In genomic region chr1:39795651-39796050, GRCh38 we compare ENCODE assay signal across 20 cellular contexts. TPM values are rescaled to one million over a fixed set of nuclear protein-coding genes. Genes with fewer than 3 reads are reported as not detected.
DNase-seq lines count a peak whose midpoint lies in the region; ATAC-seq and TF ChIP-seq lines count a peak whose summit lies in the region.
"Had no signal": no experiment of that assay in that cellular context is flagged by ENCODE, and none has a peak within 500 bp of the region (broad histone marks: within the 10 kb centered on the region; RNA-seq: fewer than 3 reads in every experiment).

No MANE protein-coding gene starts in this region.

- H3K27ac ChIP-seq in SK-N-SH (ENCODE audit: low read depth in 2 of 2, low read length in 1 of 2) (no peak overlapping the region), lower lobe of right lung (no peak overlapping the region), thyroid gland (no peak overlapping the region)
- H3K27ac ChIP-seq: HL-60 had no signal

- H3F3A ChIP-seq in SK-N-SH (replicated peaks; ENCODE audit: insufficient read depth) = peaks cover 5% of the 10 kb centered on the region

- no peak for TF ChIP-seq POLR2A in thyroid gland (IDR thresholded peaks at IDR 0.05)
- no peak for TF ChIP-seq POLR2A in lower leg skin (IDR thresholded peaks at IDR 0.05)

- H3K4me3 ChIP-seq in SK-N-SH (ENCODE audit: low read depth in 2 of 2, low read length in 1 of 2) = no peak overlapping the region
- H3K4me3 ChIP-seq in H7 (ENCODE audit: insufficient read depth, low read depth, low read length) = no peak overlapping the region
- H3K4me3 ChIP-seq in lower lobe of right lung = no peak overlapping the region
- no peak overlapping the region for H3K4me3 ChIP-seq in thyroid gland (replicated peaks in 1 of 3)
- no peak overlapping the region for H3K4me3 ChIP-seq in lower leg skin (ENCODE audit: low read depth, poor library complexity, severe bottlenecking)
- H3K4me3 ChIP-seq: GM12878, HAP-1 had no signal

- ATAC-seq in SK-N-SH treated with all-trans-retinoic acid at 6 μM for 48 hours (no peak), lower lobe of right lung (no peak)
- ATAC-seq: GM12878 had no signal

- DNase-seq in SK-N-SH = peak; percentile 4
- DNase-seq in H7 = peak; percentile 29
- peak; percentile 10 for DNase-seq in lower lobe of right lung
- DNase-seq in thyroid gland = peak; percentile 20 to 32
- no peak for DNase-seq in lower leg skin (ENCODE audit: low spot score in 2 of 2)
- no peak for DNase-seq in hypothalamus (lab: John Stamatoyannopoulos, UW)
- DNase-seq: ACHN; BE2C; C1 segment of cervical spinal cord; CD4-positive, CD25-positive, alpha-beta regulatory T cell; CD8-positive, alpha-beta memory T cell; DMS153; DND-41; EL had no signal

- WGBS in SK-N-SH (ENCODE audit: low lambda C conversion rate) = 14% methylated on average over 1 of the region's 1 CpG
- 7 to 25% methylated on average over 1 of the region's 1 CpG for WGBS in thyroid gland, 2 donors
- 60 to 63% methylated on average over 1 of the region's 1 CpG for WGBS in lower leg skin, 2 donors

- H3K9ac ChIP-seq in SK-N-SH = no peak overlapping the region

- CTCF ChIA-PET in SK-N-SH (lab: Yijun Ruan, JAX) = interaction anchor here (0.7 to 1.5 kb wide), 3 partner anchors 21 to 105 kb away, joined by 3 to 4 read pairs (median 3); no protein-coding TSS in a partner anchor

- POLR2A ChIA-PET in SK-N-SH (lab: Yijun Ruan, JAX) = no interaction called here

- H3K36me3 ChIP-seq in SK-N-SH (replicated peaks in 1 of 2; ENCODE audit: control insufficient read depth in 1 of 2, insufficient read depth in 2 of 2, low read length in 1 of 2) = no peaks in the 10 kb centered on the region
- no peaks in the 10 kb centered on the region for H3K36me3 ChIP-seq in H7 (replicated peaks; ENCODE audit: control insufficient read depth, insufficient read depth, low read length)
- no peaks in the 10 kb centered on the region for H3K36me3 ChIP-seq in lower lobe of right lung
- H3K36me3 ChIP-seq in thyroid gland = no peaks in the 10 kb centered on the region
- H3K36me3 ChIP-seq: BE2C, HAP-1 had no signal

- H3K4me2 ChIP-seq in SK-N-SH = no peak overlapping the region

- H3K4me1 ChIP-seq in SK-N-SH (ENCODE audit: control insufficient read depth in 1 of 2, insufficient read depth in 2 of 2, low read depth in 1 of 2, low read length in 1 of 2) = no peaks in the 10 kb centered on the region; a peak in 1 of 4 replicates
- peaks cover 6% of the 10 kb centered on the region for H3K4me1 ChIP-seq in lower lobe of right lung
- H3K4me1 ChIP-seq in thyroid gland = no peaks in the 10 kb centered on the region
- H3K4me1 ChIP-seq: BE2C had no signal

- H3K9me3 ChIP-seq in SK-N-SH = no peaks in the 10 kb centered on the region
- no peaks in the 10 kb centered on the region for H3K9me3 ChIP-seq in lower lobe of right lung
- H3K9me3 ChIP-seq in thyroid gland = no peaks in the 10 kb centered on the region
- H3K9me3 ChIP-seq: BE2C, HAP-1 had no signal

- H3K27me3 ChIP-seq in SK-N-SH (ENCODE audit: insufficient read depth) = no peaks in the 10 kb centered on the region
- H3K27me3 ChIP-seq in H7 (ENCODE audit: control insufficient read depth, insufficient read depth, low read length) = peaks cover 23% of the 10 kb centered on the region
- H3K27me3 ChIP-seq in lower lobe of right lung (ENCODE audit: low read depth) = no peaks in the 10 kb centered on the region
- H3K27me3 ChIP-seq in thyroid gland = no peaks in the 10 kb centered on the region
- H3K27me3 ChIP-seq: BE2C had no signal

- intact Hi-C loops in lower lobe of right lung (cut with DNase I) (no loop called here), thyroid gland (cut with DNase I) (no loop called here), lower leg skin (cut with DNase I; ENCODE audit: low total_unique reads) (no loop called here)

- no peak overlapping the region for H2AFZ ChIP-seq in SK-N-SH (ENCODE audit: low read depth)

- TF ChIP-seq RAD21 in SK-N-SH (IDR thresholded peaks at IDR 0.05; ENCODE audit: low read length) = no peak

- TF ChIP-seq CTCF in SK-N-SH (IDR thresholded peaks at IDR 0.05) (no peak), lower lobe of right lung (IDR thresholded peaks at IDR 0.05) (no peak), thyroid gland (IDR thresholded peaks at IDR 0.05) (no peak), lower leg skin (IDR thresholded peaks at IDR 0.05) (no peak)

- H3K9me2 ChIP-seq in SK-N-SH = no peaks in the 10 kb centered on the region

- no peaks in the 10 kb centered on the region for H3K79me2 ChIP-seq in SK-N-SH (ENCODE audit: insufficient read depth)

- no peak for TF ChIP-seq EP300 in SK-N-SH (IDR thresholded peaks at IDR 0.05; ENCODE audit: borderline replicate concordance in 1 of 2, low read depth in 1 of 2, low read length in 1 of 2)

- no peaks in the 10 kb centered on the region for H4K20me1 ChIP-seq in SK-N-SH (ENCODE audit: insufficient read depth)

TF ChIP-seq in SK-N-SH, 30 proteins besides CTCF, POLR2A, EP300 and RAD21 (continues in another document):
- TF ChIP-seq ELF1 (IDR thresholded peaks at IDR 0.05) (no peak), FOXM1 (IDR thresholded peaks at IDR 0.05; ENCODE audit: low read depth) (no peak), GATA2 (CRISPR knock-in tag; IDR thresholded peaks at IDR 0.05) (no peak), FOSL2 (IDR thresholded peaks at IDR 0.05; ENCODE audit: borderline replicate concordance, low read depth) (no peak), FOXJ3 (CRISPR knock-in tag; IDR thresholded peaks at IDR 0.05) (no peak), SIN3A (IDR thresholded peaks at IDR 0.05; ENCODE audit: borderline replicate concordance, low read depth, low read length) (no peak)
- TF ChIP-seq, protein P1, sequence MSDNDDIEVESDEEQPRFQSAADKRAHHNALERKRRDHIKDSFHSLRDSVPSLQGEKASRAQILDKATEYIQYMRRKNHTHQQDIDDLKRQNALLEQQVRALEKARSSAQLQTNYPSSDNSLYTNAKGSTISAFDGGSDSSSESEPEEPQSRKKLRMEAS (IDR thresholded peaks at IDR 0.05; ENCODE audit: low read depth) = no peak
- TF ChIP-seq, protein P2, sequence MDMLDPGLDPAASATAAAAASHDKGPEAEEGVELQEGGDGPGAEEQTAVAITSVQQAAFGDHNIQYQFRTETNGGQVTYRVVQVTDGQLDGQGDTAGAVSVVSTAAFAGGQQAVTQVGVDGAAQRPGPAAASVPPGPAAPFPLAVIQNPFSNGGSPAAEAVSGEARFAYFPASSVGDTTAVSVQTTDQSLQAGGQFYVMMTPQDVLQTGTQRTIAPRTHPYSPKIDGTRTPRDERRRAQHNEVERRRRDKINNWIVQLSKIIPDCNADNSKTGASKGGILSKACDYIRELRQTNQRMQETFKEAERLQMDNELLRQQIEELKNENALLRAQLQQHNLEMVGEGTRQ (IDR thresholded peaks at IDR 0.05; ENCODE audit: borderline replicate concordance, low read depth, low read length) = no peak

TF ChIP-seq in SK-N-SH treated with all-trans-retinoic acid at 6 μM for 48 hours, 23 proteins besides CTCF, POLR2A, EP300 and RAD21:
- TF ChIP-seq ZNF70 (CRISPR knock-in tag; IDR thresholded peaks at IDR 0.05) = no peak
- TF ChIP-seq TCF4 (CRISPR knock-in tag; IDR thresholded peaks at IDR 0.05; ENCODE audit: borderline replicate concordance) = no peak
- TF ChIP-seq ESRRG (CRISPR knock-in tag; IDR thresholded peaks at IDR 0.05) = no peak
- TF ChIP-seq ZC3H10 (CRISPR knock-in tag; IDR thresholded peaks at IDR 0.05) = no peak
- no peak for TF ChIP-seq ZNF8 (CRISPR knock-in tag; IDR thresholded peaks at IDR 0.05)
- TF ChIP-seq ISL1 (CRISPR knock-in tag; IDR thresholded peaks at IDR 0.05) = no peak
- no peak for TF ChIP-seq CSDC2 (CRISPR knock-in tag; IDR thresholded peaks at IDR 0.05)
- TF ChIP-seq, protein P3, sequence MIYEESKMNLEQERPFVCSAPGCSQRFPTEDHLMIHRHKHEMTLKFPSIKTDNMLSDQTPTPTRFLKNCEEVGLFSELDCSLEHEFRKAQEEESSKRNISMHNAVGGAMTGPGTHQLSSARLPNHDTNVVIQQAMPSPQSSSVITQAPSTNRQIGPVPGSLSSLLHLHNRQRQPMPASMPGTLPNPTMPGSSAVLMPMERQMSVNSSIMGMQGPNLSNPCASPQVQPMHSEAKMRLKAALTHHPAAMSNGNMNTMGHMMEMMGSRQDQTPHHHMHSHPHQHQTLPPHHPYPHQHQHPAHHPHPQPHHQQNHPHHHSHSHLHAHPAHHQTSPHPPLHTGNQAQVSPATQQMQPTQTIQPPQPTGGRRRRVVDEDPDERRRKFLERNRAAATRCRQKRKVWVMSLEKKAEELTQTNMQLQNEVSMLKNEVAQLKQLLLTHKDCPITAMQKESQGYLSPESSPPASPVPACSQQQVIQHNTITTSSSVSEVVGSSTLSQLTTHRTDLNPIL (CRISPR knock-in tag; IDR thresholded peaks at IDR 0.05; ENCODE audit: low read depth) = no peak
- TF ChIP-seq SNAI2 (CRISPR knock-in tag; IDR thresholded peaks at IDR 0.05) = no peak
- no peak for TF ChIP-seq OSR1 (CRISPR knock-in tag; IDR thresholded peaks at IDR 0.05)
- TF ChIP-seq RARB (CRISPR knock-in tag; IDR thresholded peaks at IDR 0.05) = no peak
- no peak for TF ChIP-seq ARNTL (CRISPR knock-in tag; IDR thresholded peaks at IDR 0.05; ENCODE audit: borderline replicate concordance, low read depth)
- TF ChIP-seq GLIS3 (CRISPR knock-in tag; IDR thresholded peaks at IDR 0.05) = no peak
TF ChIP-seq in SK-N-SH treated with all-trans-retinoic acid at 6 μM for 48 hours: peak in this region for 0.

RNA-seq across cellular contexts. Expression of gene BMP8B, which starts 7.0 kb away (rescaled TPM):
- 0.07 and 0.16 TPM in 2 replicates for polyA plus RNA-seq in SK-N-SH (2012; rRNA removed)
- polyA plus RNA-seq in SK-N-SH (2012; cell fraction: cytosol; rRNA removed) = 0.10 and 0.24 TPM in 2 replicates
- polyA plus RNA-seq in SK-N-SH (2012; cell fraction: nucleus; rRNA removed) = 0.04 and 0.05 TPM in 2 replicates
- 0.24 and 0.37 TPM in 2 replicates for total RNA-seq in H7 (2014; rRNA removed; shearing (Covaris generic))
- total RNA-seq in lower lobe of right lung (1.7 TPM), thyroid gland (10 to 100 TPM in 1 of 4 donors, 1 to 10 TPM in 3; 6.6 to 15.4 (median 8.1) TPM), lower leg skin (1 to 10 TPM; 1.1 to 2.2 (median 1.5) TPM)
- total RNA-seq: HT1080 had no signal

RNA-seq across cellular contexts. Expression of gene OXCT2, which starts 24.5 kb away (rescaled TPM):
- 0.34 and 0.44 TPM in 2 replicates for polyA plus RNA-seq in SK-N-SH (2012; rRNA removed)
- 0.26 and 0.28 TPM in 2 replicates for polyA plus RNA-seq in SK-N-SH (2012; cell fraction: cytosol; rRNA removed)
- polyA plus RNA-seq in SK-N-SH (2012; cell fraction: nucleus; rRNA removed) = 0.46 and 0.54 TPM in 2 replicates
- not detected in 2 replicates for total RNA-seq in H7 (2014; rRNA removed; shearing (Covaris generic))
- 0.47 TPM for total RNA-seq in lower lobe of right lung
- total RNA-seq in thyroid gland = 1 to 10 TPM; 2.6 to 8.2 (median 3.5) TPM
- 1 to 10 TPM in 2 of 4 donors, under 1 TPM in 1, not detected in 1; 0.15 to 6.6 (median 1.4) TPM for total RNA-seq in lower leg skin
- total RNA-seq: CD4-positive, CD25-positive, alpha-beta regulatory T cell; G401; HT1080 had no signal
- polyA plus RNA-seq: CD4-positive, CD25-positive, alpha-beta regulatory T cell; CD8-positive, alpha-beta memory T cell had no signal

RNA-seq across cellular contexts. Expression of gene PPIE, which starts 57.0 kb away (rescaled TPM):
- polyA plus RNA-seq in SK-N-SH (2012; rRNA removed) = 78.4 and 105 TPM in 2 replicates
- 67.3 and 86.0 TPM in 2 replicates for polyA plus RNA-seq in SK-N-SH (2012; cell fraction: cytosol; rRNA removed)
- polyA plus RNA-seq in SK-N-SH (2012; cell fraction: nucleus; rRNA removed) = 91.3 and 92.7 TPM in 2 replicates
- 62.1 and 63.1 TPM in 2 replicates for total RNA-seq in H7 (2014; rRNA removed; shearing (Covaris generic))
- 34.6 TPM for total RNA-seq in lower lobe of right lung
- total RNA-seq in thyroid gland = 10 to 100 TPM; 47.1 to 52.7 (median 50.9) TPM
- total RNA-seq in lower leg skin = 10 to 100 TPM; 21.5 to 36.9 (median 25.5) TPM

Comparison
In these comparisons a context has a peak if more than half of its experiments do, and no peak if none do; other contexts are left out.
1. DNase-seq: peak in SK-N-SH (single experiment), H7 (single experiment), lower lobe of right lung (single experiment) and thyroid gland (2 of 2); none in lower leg skin (0 of 2) and hypothalamus (0 of 51).